In genomic region chr16:5071341-5071680, GRCh38 we compare ENCODE assay signal across 1 cellular context.
TF ChIP-seq lines count a peak whose summit lies in the region.

No MANE protein-coding gene starts in this region.

TF ChIP-seq in IMR-90, 13 proteins besides CTCF, POLR2A, EP300 and RAD21 (continued from another document):
- no peak for TF ChIP-seq SMC3 (IDR thresholded peaks at IDR 0.05; ENCODE audit: low read depth, low read length)
- no peak for TF ChIP-seq USF2 (IDR thresholded peaks at IDR 0.05; ENCODE audit: low read depth, low read length)
- no peak for TF ChIP-seq CEBPB (IDR thresholded peaks at IDR 0.05; ENCODE audit: low read depth, low read length)
- no peak for TF ChIP-seq CHD1 (IDR thresholded peaks at IDR 0.05; ENCODE audit: low read depth, low read length)
- no peak for TF ChIP-seq RCOR1 (IDR thresholded peaks at IDR 0.05; ENCODE audit: insufficient replicate concordance, low read length)
- TF ChIP-seq ELK1 (IDR thresholded peaks at IDR 0.05; ENCODE audit: borderline replicate concordance, low read depth, low read length) = no peak
- TF ChIP-seq NFE2L2 (IDR thresholded peaks at IDR 0.05; ENCODE audit: low read depth, low read length) = no peak
- TF ChIP-seq RFX5 (IDR thresholded peaks at IDR 0.05; ENCODE audit: low read depth, low read length) = no peak
- TF ChIP-seq MXI1 (IDR thresholded peaks at IDR 0.05; ENCODE audit: borderline replicate concordance, low read depth, low read length) = no peak
- no peak for TF ChIP-seq BHLHE40 (IDR thresholded peaks at IDR 0.05; ENCODE audit: low read depth, low read length)
